1 cellular context compared by ENCODE assay signal in the genomic region with DNA sequence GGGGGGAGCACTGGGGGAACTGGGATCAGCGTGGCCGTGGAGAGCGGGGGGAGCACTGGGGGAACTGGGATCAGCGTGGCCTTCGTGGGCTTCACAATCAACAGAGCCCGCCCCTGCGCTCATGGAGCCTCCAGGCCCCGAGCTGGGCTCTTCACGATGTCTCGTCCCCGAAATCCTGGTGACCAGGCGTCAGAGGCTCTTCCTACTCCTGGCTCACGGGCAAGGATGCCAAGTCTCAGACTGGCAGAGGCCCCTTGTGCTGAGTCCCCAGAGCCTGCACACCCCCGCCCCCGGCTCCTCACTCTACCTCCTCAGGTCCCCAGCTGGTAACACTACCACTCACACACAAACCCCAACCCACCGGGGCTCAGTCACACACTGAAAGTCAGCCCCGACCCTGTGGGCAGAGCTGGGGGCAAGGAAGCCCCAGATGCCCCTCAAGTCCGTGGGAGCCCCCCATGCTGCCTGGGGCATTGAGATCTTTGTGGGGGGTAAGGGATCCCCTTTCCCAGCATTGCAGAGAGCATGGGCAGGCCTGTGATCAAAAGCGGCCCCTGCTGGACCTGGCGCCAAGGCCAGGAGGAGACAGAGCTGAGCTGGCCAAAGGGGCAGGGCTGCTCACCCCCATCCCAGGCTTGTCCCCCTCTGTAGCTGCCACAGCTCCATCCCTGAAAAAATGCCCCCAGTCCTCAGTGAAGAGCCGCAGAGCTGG.
TF ChIP-seq lines count a peak whose summit lies in the region.

No MANE protein-coding gene starts in this region.

TF ChIP-seq in SK-N-SH, 30 proteins besides CTCF, POLR2A, EP300 and RAD21:
- TF ChIP-seq, protein P1, sequence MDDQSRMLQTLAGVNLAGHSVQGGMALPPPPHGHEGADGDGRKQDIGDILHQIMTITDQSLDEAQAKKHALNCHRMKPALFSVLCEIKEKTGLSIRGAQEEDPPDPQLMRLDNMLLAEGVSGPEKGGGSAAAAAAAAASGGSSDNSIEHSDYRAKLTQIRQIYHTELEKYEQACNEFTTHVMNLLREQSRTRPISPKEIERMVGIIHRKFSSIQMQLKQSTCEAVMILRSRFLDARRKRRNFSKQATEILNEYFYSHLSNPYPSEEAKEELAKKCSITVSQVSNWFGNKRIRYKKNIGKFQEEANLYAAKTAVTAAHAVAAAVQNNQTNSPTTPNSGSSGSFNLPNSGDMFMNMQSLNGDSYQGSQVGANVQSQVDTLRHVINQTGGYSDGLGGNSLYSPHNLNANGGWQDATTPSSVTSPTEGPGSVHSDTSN (IDR thresholded peaks at IDR 0.05): no peak
- TF ChIP-seq GABPA (IDR thresholded peaks at IDR 0.05; ENCODE audit: low read depth) (no peak), RCOR1 (IDR thresholded peaks at IDR 0.05; ENCODE audit: low read length) (no peak), SIN3A (IDR thresholded peaks at IDR 0.05; ENCODE audit: borderline replicate concordance, low read depth, low read length) (no peak), RFX5 (IDR thresholded peaks at IDR 0.05; ENCODE audit: low read length) (no peak), TAF1 (IDR thresholded peaks at IDR 0.05; ENCODE audit: borderline replicate concordance, low read depth, low read length) (no peak)
- TF ChIP-seq, protein P2, sequence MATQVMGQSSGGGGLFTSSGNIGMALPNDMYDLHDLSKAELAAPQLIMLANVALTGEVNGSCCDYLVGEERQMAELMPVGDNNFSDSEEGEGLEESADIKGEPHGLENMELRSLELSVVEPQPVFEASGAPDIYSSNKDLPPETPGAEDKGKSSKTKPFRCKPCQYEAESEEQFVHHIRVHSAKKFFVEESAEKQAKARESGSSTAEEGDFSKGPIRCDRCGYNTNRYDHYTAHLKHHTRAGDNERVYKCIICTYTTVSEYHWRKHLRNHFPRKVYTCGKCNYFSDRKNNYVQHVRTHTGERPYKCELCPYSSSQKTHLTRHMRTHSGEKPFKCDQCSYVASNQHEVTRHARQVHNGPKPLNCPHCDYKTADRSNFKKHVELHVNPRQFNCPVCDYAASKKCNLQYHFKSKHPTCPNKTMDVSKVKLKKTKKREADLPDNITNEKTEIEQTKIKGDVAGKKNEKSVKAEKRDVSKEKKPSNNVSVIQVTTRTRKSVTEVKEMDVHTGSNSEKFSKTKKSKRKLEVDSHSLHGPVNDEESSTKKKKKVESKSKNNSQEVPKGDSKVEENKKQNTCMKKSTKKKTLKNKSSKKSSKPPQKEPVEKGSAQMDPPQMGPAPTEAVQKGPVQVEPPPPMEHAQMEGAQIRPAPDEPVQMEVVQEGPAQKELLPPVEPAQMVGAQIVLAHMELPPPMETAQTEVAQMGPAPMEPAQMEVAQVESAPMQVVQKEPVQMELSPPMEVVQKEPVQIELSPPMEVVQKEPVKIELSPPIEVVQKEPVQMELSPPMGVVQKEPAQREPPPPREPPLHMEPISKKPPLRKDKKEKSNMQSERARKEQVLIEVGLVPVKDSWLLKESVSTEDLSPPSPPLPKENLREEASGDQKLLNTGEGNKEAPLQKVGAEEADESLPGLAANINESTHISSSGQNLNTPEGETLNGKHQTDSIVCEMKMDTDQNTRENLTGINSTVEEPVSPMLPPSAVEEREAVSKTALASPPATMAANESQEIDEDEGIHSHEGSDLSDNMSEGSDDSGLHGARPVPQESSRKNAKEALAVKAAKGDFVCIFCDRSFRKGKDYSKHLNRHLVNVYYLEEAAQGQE (IDR thresholded peaks at IDR 0.05; ENCODE audit: low read depth, low read length): no peak
- TF ChIP-seq, protein P3, sequence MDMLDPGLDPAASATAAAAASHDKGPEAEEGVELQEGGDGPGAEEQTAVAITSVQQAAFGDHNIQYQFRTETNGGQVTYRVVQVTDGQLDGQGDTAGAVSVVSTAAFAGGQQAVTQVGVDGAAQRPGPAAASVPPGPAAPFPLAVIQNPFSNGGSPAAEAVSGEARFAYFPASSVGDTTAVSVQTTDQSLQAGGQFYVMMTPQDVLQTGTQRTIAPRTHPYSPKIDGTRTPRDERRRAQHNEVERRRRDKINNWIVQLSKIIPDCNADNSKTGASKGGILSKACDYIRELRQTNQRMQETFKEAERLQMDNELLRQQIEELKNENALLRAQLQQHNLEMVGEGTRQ (IDR thresholded peaks at IDR 0.05; ENCODE audit: borderline replicate concordance, low read depth, low read length): no peak
